Comparison of ENCODE assay signal across 11 cellular contexts in the genomic region with DNA sequence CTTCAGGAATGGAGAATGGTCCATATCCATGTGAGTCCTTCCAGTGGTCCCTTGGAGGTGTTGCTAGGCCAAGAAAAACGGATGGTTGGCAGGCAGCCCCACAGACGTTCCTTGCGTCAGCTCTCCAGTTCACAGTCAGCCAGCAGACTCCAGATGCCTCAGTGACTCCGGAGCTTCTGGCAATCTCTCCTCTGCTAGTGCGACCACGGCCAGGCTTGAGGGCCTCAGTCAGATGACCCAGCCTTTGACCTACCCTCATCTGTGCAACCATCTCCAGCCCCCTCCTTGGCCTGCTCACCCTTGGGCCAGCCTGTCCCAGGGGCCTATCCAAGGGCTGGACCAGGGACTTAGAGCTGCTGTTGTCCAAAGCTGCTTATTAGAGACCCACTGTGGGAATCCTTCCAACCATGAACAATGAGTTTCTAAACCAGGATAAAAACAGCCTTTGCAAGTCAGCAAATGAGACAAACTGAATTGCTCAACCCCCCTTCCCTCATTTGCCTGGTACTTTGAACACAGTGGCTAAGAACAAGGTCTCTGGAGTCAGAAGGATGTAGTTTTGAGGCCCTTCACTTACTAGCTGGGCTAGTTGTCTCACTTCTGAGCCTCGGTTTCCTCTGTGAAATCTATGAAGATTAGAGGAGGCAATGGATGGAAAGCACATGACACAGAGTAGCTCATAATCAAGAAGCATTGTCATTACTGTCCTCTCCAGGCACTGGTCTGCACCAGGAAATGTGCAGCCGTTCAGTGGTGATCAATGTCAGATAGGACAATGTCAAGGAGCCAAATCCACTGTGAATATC. TPM values are rescaled to one million over a fixed set of nuclear protein-coding genes. Genes with fewer than 3 reads are reported as not detected.
DNase-seq lines count a peak whose midpoint lies in the region; ATAC-seq and TF ChIP-seq lines count a peak whose summit lies in the region.
"Had no signal": no experiment of that assay in that cellular context is flagged by ENCODE, and none has a peak within 500 bp of the region (broad histone marks: within the 10 kb centered on the region; RNA-seq: fewer than 3 reads in every experiment).

No MANE protein-coding gene starts in this region.

- no peak overlapping the region for H4K8ac ChIP-seq in trophoblast cell (ENCODE audit: low read depth, low read length)

- no peak overlapping the region for H4K91ac ChIP-seq in trophoblast cell (ENCODE audit: low read depth, low read length)

- no CpG with 5 or more reads among the region's 8 CpGs for WGBS in trophoblast cell (ENCODE audit: extremely low coverage, insufficient coverage, insufficient read length)

- POLR2A ChIA-PET in naive thymus-derived CD4-positive, alpha-beta T cell (lab: Charles Lee): no interaction called here

- ATAC-seq in naive thymus-derived CD4-positive, alpha-beta T cell: peak; percentile 14
- no peak for ATAC-seq in activated CD4-positive, CD25-positive, alpha-beta regulatory T cell treated with anti-CD3 and anti-CD28 coated beads, Interleukin-2, amount 50 U/mL, for 24 hours
- no peak for ATAC-seq in GM18511 (IDR thresholded peaks at IDR 0.05; ENCODE audit: unreplicated experiment)
- ATAC-seq: stimulated activated memory B cell treated with anti-CD40 and anti-IgM and Interleukin-4, amounts not matched to agents 10 μg/mL and 1 μg/mL and 100 μg/mL, for 72 hours had no signal

- intact Hi-C loops in naive thymus-derived CD4-positive, alpha-beta T cell (cut with micrococcal nuclease): no loop called here
- intact Hi-C loops in tibial artery (cut with DNase I; ENCODE audit: low total_unique reads): loop anchor here (5.0 kb wide), 1 partner anchor 41 kb away; no protein-coding TSS in a partner anchor

- no peaks in the 10 kb centered on the region for H3K9me3 ChIP-seq in naive thymus-derived CD4-positive, alpha-beta T cell (ENCODE audit: control insufficient read depth in 2 of 3, low read length in 3 of 3)
- no peaks in the 10 kb centered on the region for H3K9me3 ChIP-seq in tibial artery
- H3K9me3 ChIP-seq in trophoblast cell (ENCODE audit: insufficient read depth, low read depth, low read length): no peaks in the 10 kb centered on the region

- H2BK12ac ChIP-seq in trophoblast cell (ENCODE audit: low read length): no peak overlapping the region

- H2AK5ac ChIP-seq in trophoblast cell (ENCODE audit: low read length): no peak overlapping the region

- H3K4me3 Mint-ChIP-seq in naive thymus-derived CD4-positive, alpha-beta T cell: peak overlapping the region in 1 of 10 donors; percentile 32
- H3K4me3 Mint-ChIP-seq: activated B cell treated with CpG ODN at 0.5 μM for 24 hours; stimulated activated memory B cell treated with anti-CD40 and anti-IgM and Interleukin-4, amounts not matched to agents 10 μg/mL and 1 μg/mL and 100 μg/mL, for 72 hours had no signal

- H3K27me3 ChIP-seq in naive thymus-derived CD4-positive, alpha-beta T cell (ENCODE audit: control insufficient read depth in 2 of 2, insufficient read depth in 2 of 2, low read length in 2 of 2): no peaks in the 10 kb centered on the region
- H3K27me3 ChIP-seq in tibial artery: no peaks in the 10 kb centered on the region
- H3K27me3 ChIP-seq in trophoblast cell (ENCODE audit: insufficient read depth, low read length): no peaks in the 10 kb centered on the region

- H3K4me3 ChIP-seq in fibroblast of the aortic adventitia (ENCODE audit: low read depth, low read length) (no peak overlapping the region), tibial artery (no peak overlapping the region), trophoblast cell (ENCODE audit: low read depth, low read length) (no peak overlapping the region)
- H3K4me3 ChIP-seq in naive thymus-derived CD4-positive, alpha-beta T cell (ENCODE audit: low read length): no peak overlapping the region
- H3K4me3 ChIP-seq: smooth muscle cell had no signal

- peaks cover 0 to 18% (median 11%) of the 10 kb centered on the region in 5 donors for H3K36me3 Mint-ChIP-seq in naive thymus-derived CD4-positive, alpha-beta T cell

- H3K27ac Mint-ChIP-seq in naive thymus-derived CD4-positive, alpha-beta T cell: no peak overlapping the region
- H3K27ac Mint-ChIP-seq: activated B cell treated with CpG ODN at 0.5 μM for 24 hours; stimulated activated memory B cell treated with anti-CD40 and anti-IgM and Interleukin-4, amounts not matched to agents 10 μg/mL and 1 μg/mL and 100 μg/mL, for 72 hours had no signal

- DNase-seq in amygdala (lab: John Stamatoyannopoulos, UW) (peak in 46 of 56 donors; percentile 24 to 90 (median 60)), fibroblast of the aortic adventitia (ENCODE audit: low read depth) (peak; percentile 92), tibial artery (peak; percentile 94 to 95), NCI-H345 (lab: John Stamatoyannopoulos, UW) (no peak), trophoblast cell (no peak)
- DNase-seq in naive thymus-derived CD4-positive, alpha-beta T cell: no peak
- DNase-seq: activated B cell treated with CpG ODN at 0.5 μM for 24 hours had no signal

- no peak overlapping the region for H3K4me2 ChIP-seq in trophoblast cell (ENCODE audit: low read length)
- H3K4me2 ChIP-seq: smooth muscle cell had no signal

- no peak overlapping the region for H3K18ac ChIP-seq in trophoblast cell (ENCODE audit: low read length)

- no peak overlapping the region for H2BK5ac ChIP-seq in trophoblast cell (ENCODE audit: low read depth, low read length, poor library complexity)

- no peak for TF ChIP-seq CTCF in fibroblast of the aortic adventitia (IDR thresholded peaks at IDR 0.05; ENCODE audit: insufficient read depth, low read length)
- TF ChIP-seq CTCF in tibial artery (IDR thresholded peaks at IDR 0.05): no peak

- H3K79me1 ChIP-seq in trophoblast cell (ENCODE audit: low read length): no peaks in the 10 kb centered on the region

- no peak overlapping the region for H3K27ac ChIP-seq in naive thymus-derived CD4-positive, alpha-beta T cell (ENCODE audit: low read depth, low read length)
- H3K27ac ChIP-seq in tibial artery (peak overlapping the region; percentile 71 to 79), trophoblast cell (ENCODE audit: low read depth, low read length) (no peak overlapping the region)

- peaks cover 0 to 15% (median 0%) of the 10 kb centered on the region in 7 donors for H3K4me1 Mint-ChIP-seq in naive thymus-derived CD4-positive, alpha-beta T cell
- H3K4me1 Mint-ChIP-seq: activated B cell treated with CpG ODN at 0.5 μM for 24 hours; stimulated activated memory B cell treated with anti-CD40 and anti-IgM and Interleukin-4, amounts not matched to agents 10 μg/mL and 1 μg/mL and 100 μg/mL, for 72 hours had no signal

- no peak overlapping the region for H3K23ac ChIP-seq in trophoblast cell (ENCODE audit: low read length)

- H3K4me1 ChIP-seq in naive thymus-derived CD4-positive, alpha-beta T cell (ENCODE audit: control insufficient read depth in 2 of 2, insufficient read depth in 2 of 2, low read length in 2 of 2): no peaks in the 10 kb centered on the region
- H3K4me1 ChIP-seq in tibial artery (peaks cover 0 to 29% (median 21%) of the 10 kb centered on the region in 4 donors), trophoblast cell (ENCODE audit: control insufficient read depth in 1 of 2, insufficient read depth in 2 of 2, low read length in 2 of 2) (no peaks in the 10 kb centered on the region)

- H2AFZ ChIP-seq in trophoblast cell (ENCODE audit: insufficient read depth, low read length, poor library complexity): no peak overlapping the region

- no peak overlapping the region for H2BK120ac ChIP-seq in trophoblast cell (ENCODE audit: insufficient read depth, low read length, poor library complexity)

- H3K4ac ChIP-seq in trophoblast cell (ENCODE audit: low read depth, low read length): no peak overlapping the region

- H3K79me2 ChIP-seq in trophoblast cell (ENCODE audit: control insufficient read depth, insufficient read depth, low read length, poor library complexity): no peaks in the 10 kb centered on the region

- H4K12ac ChIP-seq in trophoblast cell (ENCODE audit: low read depth, low read length): no peak overlapping the region

- no peak overlapping the region for H3K9ac ChIP-seq in trophoblast cell (ENCODE audit: low read length)

- CTCF ChIA-PET in naive thymus-derived CD4-positive, alpha-beta T cell (lab: Charles Lee): no interaction called here

- peaks cover 0 to 3% (median 0%) of the 10 kb centered on the region in 5 donors for H3K27me3 Mint-ChIP-seq in naive thymus-derived CD4-positive, alpha-beta T cell
- H3K27me3 Mint-ChIP-seq: activated B cell treated with CpG ODN at 0.5 μM for 24 hours; stimulated activated memory B cell treated with anti-CD40 and anti-IgM and Interleukin-4, amounts not matched to agents 10 μg/mL and 1 μg/mL and 100 μg/mL, for 72 hours had no signal

- H3K36me3 ChIP-seq in naive thymus-derived CD4-positive, alpha-beta T cell (ENCODE audit: control insufficient read depth in 2 of 3, insufficient read depth in 3 of 3, low read length in 3 of 3): peaks cover 0 to 20% (median 0%) of the 10 kb centered on the region in 3 experiments
- H3K36me3 ChIP-seq in tibial artery (peaks cover 14 to 24% (median 21%) of the 10 kb centered on the region in 3 donors), trophoblast cell (ENCODE audit: control insufficient read depth in 1 of 2, insufficient read depth in 2 of 2, low read length in 2 of 2) (peaks cover 16 to 19% of the 10 kb centered on the region in 2 experiments)

- H3K9me3 Mint-ChIP-seq in naive thymus-derived CD4-positive, alpha-beta T cell: peaks cover 0 to 3% (median 0%) of the 10 kb centered on the region in 11 donors
- H3K9me3 Mint-ChIP-seq: activated B cell treated with CpG ODN at 0.5 μM for 24 hours; stimulated activated memory B cell treated with anti-CD40 and anti-IgM and Interleukin-4, amounts not matched to agents 10 μg/mL and 1 μg/mL and 100 μg/mL, for 72 hours had no signal

- H3K14ac ChIP-seq in trophoblast cell (ENCODE audit: low read length): no peak overlapping the region

RNA-seq across cellular contexts. Expression of a gene that starts 44.8 kb away (rescaled TPM):
- 41.0 and 123 TPM in 2 replicates for total RNA-seq in fibroblast of the aortic adventitia (ENCODE audit: low replicate concordance)
- 100 to 1,000 TPM in 4 of 5 experiments, 10 to 100 TPM in 1; 86.1 to 229 (median 136) TPM for total RNA-seq in naive thymus-derived CD4-positive, alpha-beta T cell
- polyA plus RNA-seq in naive thymus-derived CD4-positive, alpha-beta T cell: 100 to 1,000 TPM in 1 of 2 donors, 10 to 100 TPM in 1; 89.6 to 111 TPM
- 247 and 258 TPM in 2 replicates for polyA plus RNA-seq in trophoblast cell (2013)

Comparison
In these comparisons a context has a peak if more than half of its experiments do, and no peak if none do; other contexts are left out.
1. DNase-seq: peak in amygdala (46 of 56), fibroblast of the aortic adventitia (single experiment) and tibial artery (2 of 2); none in naive thymus-derived CD4-positive, alpha-beta T cell (0 of 9), NCI-H345 (single experiment) and trophoblast cell (0 of 2).
2. H3K27ac ChIP-seq: peak in tibial artery (2 of 2); none in naive thymus-derived CD4-positive, alpha-beta T cell (single experiment) and trophoblast cell (single experiment).